In genomic region chr1:228083871-228084278, GRCh38 we compare ENCODE assay signal across 8 cellular contexts. TPM values are rescaled to one million over a fixed set of nuclear protein-coding genes. Genes with fewer than 3 reads are reported as not detected.
DNase-seq lines count a peak whose midpoint lies in the region; ATAC-seq and TF ChIP-seq lines count a peak whose summit lies in the region.

No MANE protein-coding gene starts in this region.

- DNase-seq in EL (peak; percentile 36), RPMI7951 (ENCODE audit: low read depth) (peak; percentile 25), erythroblast (lab: John Stamatoyannopoulos, UW) (peak; percentile 62 to 70), neural crest cell (ENCODE audit: low read depth, low spot score) (no peak), NCI-H2171 (lab: John Stamatoyannopoulos, UW) (no peak), activated gamma-delta T cell treated with Interleukin-2 at 50 U/mL for 16 hours (no peak)

- TF ChIP-seq CTCF in neural crest cell (conservative IDR thresholded peaks at IDR 0.05) = no peak

- peaks cover 54% of the 10 kb centered on the region for H3K4me1 Mint-ChIP-seq in neural crest cell

- no peaks in the 10 kb centered on the region for H3K27me3 Mint-ChIP-seq in neural crest cell (ENCODE audit: low read depth)

- ATAC-seq in GM19351 (IDR thresholded peaks at IDR 0.05; ENCODE audit: unreplicated experiment) (no peak), HG03159 (IDR thresholded peaks at IDR 0.05; ENCODE audit: unreplicated experiment) (no peak)

- no peaks in the 10 kb centered on the region for H3K9me3 Mint-ChIP-seq in neural crest cell

- H3K4me3 Mint-ChIP-seq in neural crest cell = peak overlapping the region; percentile 98

- TF ChIP-seq POLR2A in erythroblast (IDR thresholded peaks at IDR 0.05; ENCODE audit: low read length) = no peak

- H3K36me3 Mint-ChIP-seq in neural crest cell (ENCODE audit: low read depth) = peaks cover 3% of the 10 kb centered on the region

- H3K27ac Mint-ChIP-seq in neural crest cell (ENCODE audit: unreplicated experiment) = peak overlapping the region; percentile 96

RNA-seq across cellular contexts. Expression of gene ARF1, which starts 1.4 kb away (rescaled TPM):
- total RNA-seq in RPMI7951 (2014; rRNA removed; shearing (Covaris generic)) = 163 and 218 TPM in 2 replicates
- 237 and 240 TPM in 2 replicates for total RNA-seq in neural crest cell

RNA-seq across cellular contexts. Expression of gene C1orf35, which starts 19.2 kb away (rescaled TPM):
- 7.8 and 8.6 TPM in 2 replicates for total RNA-seq in RPMI7951 (2014; rRNA removed; shearing (Covaris generic))
- total RNA-seq in neural crest cell = 29.1 and 29.7 TPM in 2 replicates

RNA-seq across cellular contexts. Expression of gene MRPL55, which starts 25.2 kb away (rescaled TPM):
- 63.2 and 83.0 TPM in 2 replicates for total RNA-seq in RPMI7951 (2014; rRNA removed; shearing (Covaris generic))
- total RNA-seq in neural crest cell = 61.9 and 67.3 TPM in 2 replicates

RNA-seq across cellular contexts. Expression of gene GUK1, which starts 56.2 kb away (rescaled TPM):
- 294 and 365 TPM in 2 replicates for total RNA-seq in RPMI7951 (2014; rRNA removed; shearing (Covaris generic))
- total RNA-seq in neural crest cell = 114 and 115 TPM in 2 replicates

Comparison
In these comparisons a context has a peak if more than half of its experiments do, and no peak if none do; other contexts are left out.
1. DNase-seq: peak in EL (single experiment), RPMI7951 (single experiment) and erythroblast (2 of 2); none in neural crest cell (single experiment), NCI-H2171 (single experiment) and activated gamma-delta T cell treated with Interleukin-2 at 50 U/mL for 16 hours (single experiment).